Comparison of ENCODE assay signal across 8 cellular contexts in genomic region chr7:127392566-127393369, GRCh38. TPM values are rescaled to one million over a fixed set of nuclear protein-coding genes. Genes with fewer than 3 reads are reported as not detected.
A peak's percentile ranks its signal among the peaks of the same experiment; 100 is the strongest.
DNase-seq lines count a peak whose midpoint lies in the region; ATAC-seq lines count a peak whose summit lies in the region.

TSS of gene ZNF800 (minus strand) at chr7:127392708. CDS start at chr7:127391557, 1,151 bp downstream.

- intact Hi-C loops in CD4-positive, alpha-beta memory T cell (cut with micrococcal nuclease): loop anchor here (1.0 to 5.0 kb wide), 7 partner anchors 22 to 259 kb away; partner anchors contain the start of gene GRM8

- peaks cover 5% of the 10 kb centered on the region for H3K36me3 ChIP-seq in CD4-positive, alpha-beta memory T cell (ENCODE audit: insufficient read depth, low read length)

- peaks cover 21 to 44% of the 10 kb centered on the region in 2 donors for H3K36me3 Mint-ChIP-seq in CD4-positive, alpha-beta memory T cell

- H3K4me3 ChIP-seq in CD4-positive, alpha-beta memory T cell (ENCODE audit: low read length in 2 of 2): peak within 1 kb of the TSS; percentile 77 to 94

- peak; percentile 88 for ATAC-seq in GM19455 (IDR thresholded peaks at IDR 0.05; ENCODE audit: unreplicated experiment)

- peaks cover 35 to 60% (median 44%) of the 10 kb centered on the region in 4 donors for H3K4me1 Mint-ChIP-seq in CD4-positive, alpha-beta memory T cell

- H3K4me1 ChIP-seq in CD4-positive, alpha-beta memory T cell (ENCODE audit: insufficient read depth, low read length): peaks cover 46% of the 10 kb centered on the region

- H3K9me3 Mint-ChIP-seq in CD4-positive, alpha-beta memory T cell: no peaks in the 10 kb centered on the region

- no peaks in the 10 kb centered on the region for H3K27me3 ChIP-seq in CD4-positive, alpha-beta memory T cell (ENCODE audit: insufficient read depth, low read length)

- CTCF ChIA-PET in CD4-positive, alpha-beta memory T cell (lab: Charles Lee; ENCODE audit: partially characterized antibody): interaction anchor here (0.6 to 4.6 kb wide), 14 partner anchors 9 to 1069 kb away, joined by 3 to 38 read pairs (median 4); partner anchors contain the start of gene GCC1

- POLR2A ChIA-PET in CD4-positive, alpha-beta memory T cell (lab: Charles Lee; ENCODE audit: partially characterized antibody): interaction anchor here (0.6 to 4.1 kb wide), 31 partner anchors 8 to 260 kb away, joined by 3 to 81 read pairs (median 6); partner anchors contain the start of genes ARF5, GCC1 and SND1

- H3K27ac ChIP-seq in CD4-positive, alpha-beta memory T cell (ENCODE audit: low read depth, low read length): peak within 1 kb of the TSS; percentile 90

- peak within 1 kb of the TSS; percentile 97 to 100 (median 99) for H3K4me3 Mint-ChIP-seq in CD4-positive, alpha-beta memory T cell

- DNase-seq in CD4-positive, alpha-beta memory T cell: peak; percentile 86 to 90 (median 87)
- DNase-seq in HK-2 (ENCODE audit: unreplicated experiment) (peak; percentile 86), lung microvascular endothelial cell (ENCODE audit: low read depth in 2 of 2) (peak; percentile 90 to 94)
- DNase-seq in NK-92 treated with Interleukin-12 subunit alpha and Interleukin-12 subunit beta, amount 100 ng/mL, for 24 hours (lab: John Stamatoyannopoulos, UW): peak; percentile 91
- peak; percentile 94 for DNase-seq in activated CD8-positive, alpha-beta memory T cell treated with anti-CD3 and anti-CD28 coated beads for 24 hours
- DNase-seq in effector CD4-positive, alpha-beta T cell: peak; percentile 79
- peak; percentile 75 to 90 (median 85) for DNase-seq in stimulated activated CD4-positive, alpha-beta T cell treated with anti-CD3 and anti-CD28 coated beads, TNF-alpha, amount 100 ng/mL, for 48 hours (ENCODE audit: low read depth in 3 of 3)

- H3K27me3 Mint-ChIP-seq in CD4-positive, alpha-beta memory T cell: no peaks in the 10 kb centered on the region

- peak within 1 kb of the TSS; percentile 98 to 99 (median 99) for H3K27ac Mint-ChIP-seq in CD4-positive, alpha-beta memory T cell

- no peaks in the 10 kb centered on the region for H3K9me3 ChIP-seq in CD4-positive, alpha-beta memory T cell (ENCODE audit: control insufficient read depth in 1 of 2, low read length in 2 of 2)

RNA-seq across cellular contexts. Expression of gene ZNF800, which starts in this region (rescaled TPM):
- total RNA-seq in CD4-positive, alpha-beta memory T cell: 10 to 100 TPM; 61.3 to 63.3 TPM
- 10 to 100 TPM; 25.6 to 59.4 TPM for polyA plus RNA-seq in CD4-positive, alpha-beta memory T cell
- total RNA-seq in lung microvascular endothelial cell: 5.4 and 9.9 TPM in 2 replicates

Comparison
In these comparisons a context has a peak if more than half of its experiments do, and no peak if none do; other contexts are left out.
1. Peak in every context shown above with its lines: DNase-seq, ATAC-seq, H3K4me3 ChIP-seq and H3K27ac ChIP-seq.